In genomic region chr15:38454687-38455071, GRCh38 we compare ENCODE assay signal across 2 cellular contexts.
TF ChIP-seq lines count a peak whose summit lies in the region.

No MANE protein-coding gene starts in this region.

TF ChIP-seq in GM12878, 131 proteins besides CTCF, POLR2A, EP300 and RAD21:
- TF ChIP-seq ASH2L (IDR thresholded peaks at IDR 0.05; ENCODE audit: borderline replicate concordance, low read depth), result no peak
- TF ChIP-seq HDGF (IDR thresholded peaks at IDR 0.05), result no peak
- TF ChIP-seq FOXK2 (IDR thresholded peaks at IDR 0.05), result no peak
- no peak for TF ChIP-seq CEBPB (IDR thresholded peaks at IDR 0.05; ENCODE audit: borderline replicate concordance in 1 of 2, low read depth in 2 of 2, low read length in 2 of 2)
- no peak for TF ChIP-seq ZBTB33 (IDR thresholded peaks at IDR 0.05)

TF ChIP-seq in HepG2, 621 proteins besides CTCF, POLR2A, EP300 and RAD21:
- TF ChIP-seq ADNP (CRISPR knock-in tag; IDR thresholded peaks at IDR 0.05) (no peak), SAP130 (CRISPR knock-in tag; IDR thresholded peaks at IDR 0.05; ENCODE audit: low read depth) (0 out of 2 replicates have a peak, but pooled peaks have one; percentile 14), POLR2AphosphoS5 (IDR thresholded peaks at IDR 0.05; ENCODE audit: low read depth, low read length) (0 out of 2 replicates have a peak, but pooled peaks have one; percentile 34), CREB1 (IDR thresholded peaks at IDR 0.05) (no peak), CREB1 (CRISPR knock-in tag; IDR thresholded peaks at IDR 0.05) (0 out of 2 replicates have a peak, but pooled peaks have one; percentile 8)
